17 cellular contexts compared by ENCODE assay signal in the genomic region with DNA sequence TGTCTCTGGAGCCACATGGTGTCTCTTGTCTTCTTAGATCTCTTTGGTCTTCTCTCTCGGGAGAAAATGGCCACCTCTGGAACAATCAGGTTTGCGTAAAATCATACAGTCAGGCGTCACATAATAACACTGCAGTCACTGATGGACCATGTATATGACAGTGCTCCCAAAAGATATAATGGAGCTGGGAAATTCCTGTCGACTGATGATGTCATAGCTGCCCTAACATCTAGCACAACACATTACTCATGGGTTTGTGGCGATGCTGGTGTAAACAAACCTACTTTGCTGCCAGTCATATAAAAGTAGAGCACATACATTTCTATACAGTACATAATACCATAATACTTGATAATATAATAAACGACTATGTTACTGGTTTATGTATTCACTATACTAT. TPM values are rescaled to one million over a fixed set of nuclear protein-coding genes. Genes with fewer than 3 reads are reported as not detected.
A peak's percentile ranks its signal among the peaks of the same experiment; 100 is the strongest.
DNase-seq lines count a peak whose midpoint lies in the region; ATAC-seq and TF ChIP-seq lines count a peak whose summit lies in the region.
"Had no signal": no experiment of that assay in that cellular context is flagged by ENCODE, and none has a peak within 500 bp of the region (broad histone marks: within the 10 kb centered on the region; RNA-seq: fewer than 3 reads in every experiment).

No MANE protein-coding gene starts in this region.

- H3K4me3 ChIP-seq in astrocyte of the cerebellum (ENCODE audit: low read depth, low read length) (no peak overlapping the region), psoas muscle (no peak overlapping the region)
- H3K4me3 ChIP-seq: GM12878 had no signal

- 62 to 77% (median 73%) methylated on average over 6 of the region's 6 CpGs for WGBS in psoas muscle, 3 donors

- DNase-seq in AG08396 (ENCODE audit: low spot score) (peak; percentile 31), LHCN-M2 (ENCODE audit: low read depth) (peak; percentile 59), astrocyte of the cerebellum (ENCODE audit: low read depth) (peak; percentile 48), foreskin keratinocyte (peak; percentile 25 to 57), psoas muscle (no peak)
- DNase-seq: activated naive CD4-positive, alpha-beta T cell treated with anti-CD3 and anti-CD28 coated beads, Interleukin-2, amount 10 ng/mL, durations not matched to agents 7 days and 5 days; DMS153; kidney; NCI-H1105; NCI-H510A treated with DMSO at 0.1 percent for 48 hours; stimulated activated CD4-positive, alpha-beta T cell treated with anti-CD3 and anti-CD28 coated beads, Interleukin-4, amount 100 ng/mL, for 24 hours; stimulated activated naive CD4-positive, alpha-beta T cell had no signal

- no peaks in the 10 kb centered on the region for H3K9me3 ChIP-seq in psoas muscle

- H3K36me3 ChIP-seq in psoas muscle (ENCODE audit: insufficient read depth in 1 of 2, low read depth in 1 of 2), result no peaks in the 10 kb centered on the region

- in situ Hi-C loops in astrocyte of the cerebellum (cut with HindIII; ENCODE audit: low sequenced_read_pairs), result no loop called here

- no peaks in the 10 kb centered on the region for H3K27me3 ChIP-seq in foreskin keratinocyte
- no peaks in the 10 kb centered on the region for H3K27me3 ChIP-seq in psoas muscle (ENCODE audit: insufficient read depth in 3 of 3, low read length in 2 of 3)

- H3K27ac ChIP-seq in foreskin keratinocyte, result no peak overlapping the region
- H3K27ac ChIP-seq in psoas muscle, result no peak overlapping the region
- H3K27ac ChIP-seq: RWPE1 had no signal

- TF ChIP-seq CTCF in astrocyte of the cerebellum (IDR thresholded peaks at IDR 0.05; ENCODE audit: low read depth, low read length, missing control alignments), result no peak
- no peak for TF ChIP-seq CTCF in foreskin keratinocyte (conservative IDR thresholded peaks at IDR 0.05)
- no peak for TF ChIP-seq CTCF in psoas muscle (IDR thresholded peaks at IDR 0.05)

- peak; percentile 85 for ATAC-seq in foreskin keratinocyte
- ATAC-seq in GM19395 (IDR thresholded peaks at IDR 0.05; ENCODE audit: unreplicated experiment), result no peak
- ATAC-seq in GM21529 (IDR thresholded peaks at IDR 0.05; ENCODE audit: unreplicated experiment), result no peak
- ATAC-seq in psoas muscle, result no peak
- ATAC-seq in GM21619 (IDR thresholded peaks at IDR 0.05; ENCODE audit: unreplicated experiment), result no peak
- ATAC-seq: GM12878 had no signal

- no peaks in the 10 kb centered on the region for H3K4me1 ChIP-seq in foreskin keratinocyte
- no peaks in the 10 kb centered on the region for H3K4me1 ChIP-seq in psoas muscle

- intact Hi-C loops in psoas muscle (cut with DNase I), result loop anchor here in 1 of 2 donors (5.0 kb wide), 1 partner anchor 144 kb away; no protein-coding TSS in a partner anchor

RNA-seq across cellular contexts. Expression of a gene that starts 30.1 kb away (rescaled TPM):
- total RNA-seq in LHCN-M2 (2014; rRNA removed) (64.1 and 72.7 TPM in 2 replicates), foreskin keratinocyte (37.8 and 38.1 TPM in 2 replicates), psoas muscle (1 to 10 TPM; 1.9 to 4.3 (median 3.2) TPM)
- 46.8 TPM for polyA plus RNA-seq in LHCN-M2 (2012)
- polyA plus RNA-seq in foreskin keratinocyte (9.0 and 10.9 TPM in 2 replicates), psoas muscle (1 to 10 TPM in 1 of 3 donors, under 1 TPM in 2; 0.69 to 2.1 (median 0.91) TPM)

Comparison
In these comparisons a context has a peak if more than half of its experiments do, and no peak if none do; other contexts are left out.
1. DNase-seq: peak in AG08396 (single experiment), LHCN-M2 (single experiment), astrocyte of the cerebellum (single experiment) and foreskin keratinocyte (2 of 2); none in psoas muscle (0 of 2).